In the genomic region with DNA sequence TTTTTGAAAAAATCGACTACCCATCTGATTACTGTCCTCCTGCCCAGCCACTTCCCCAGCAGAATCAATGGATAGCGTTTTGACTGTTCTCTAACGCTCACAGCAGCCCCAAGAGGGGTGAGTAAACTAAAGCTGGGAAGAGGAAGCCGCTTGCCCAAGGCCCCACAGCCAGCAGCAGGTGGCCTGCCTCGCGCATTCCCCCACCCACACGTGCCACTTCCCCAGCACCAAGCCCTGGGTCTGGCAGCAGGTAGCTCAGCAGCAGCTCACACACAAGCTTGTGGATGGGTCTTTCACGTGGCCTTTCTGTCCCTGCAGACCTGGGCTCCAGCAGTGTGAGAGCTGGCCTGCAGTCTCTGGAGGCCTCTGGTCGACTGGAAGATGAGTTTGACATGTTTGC, we compare ENCODE assay signal across 10 cellular contexts.
DNase-seq lines count a peak whose midpoint lies in the region; ATAC-seq lines count a peak whose summit lies in the region.
"Had no signal": no experiment of that assay in that cellular context is flagged by ENCODE, and none has a peak within 500 bp of the region (broad histone marks: within the 10 kb centered on the region; RNA-seq: fewer than 3 reads in every experiment).

No MANE protein-coding gene starts in this region.

- DNase-seq in stimulated activated CD4-positive, alpha-beta T cell treated with anti-CD3 and anti-CD28 coated beads, Interleukin-12 subunit alpha, Interleukin-12 subunit beta, amount 100 ng/mL, for 4 hours: peak; percentile 28
- no peak for DNase-seq in stimulated activated CD4-positive, alpha-beta T cell treated with anti-CD3 and anti-CD28 coated beads, Interleukin-2, amount 100 ng/mL, for 48 hours
- DNase-seq in NOMO-1 (lab: John Stamatoyannopoulos, UW; ENCODE audit: unreplicated experiment in 2 of 2): peak; percentile 37 to 65
- DNase-seq in activated naive CD8-positive, alpha-beta T cell treated with anti-CD3 and anti-CD28 coated beads, Interleukin-2, amount 50 U/mL, for 24 hours: peak; percentile 36
- DNase-seq in stimulated activated naive CD8-positive, alpha-beta T cell treated with anti-CD3 and anti-CD28 coated beads, Interleukin-15, amount 100 ng/mL, for 72 hours: peak in 1 of 2 donors; percentile 23
- DNase-seq in GM03348 (ENCODE audit: low spot score): no peak
- DNase-seq in NCI-H2171 (lab: John Stamatoyannopoulos, UW): no peak
- DNase-seq: cerebellar nuclear complex, NCI-H1092 had no signal

- H3K27me3 Mint-ChIP-seq in activated naive CD8-positive, alpha-beta T cell treated with anti-CD3 and anti-CD28 coated beads, Interleukin-2, amount 50 U/mL, for 24 hours: no peaks in the 10 kb centered on the region
- H3K27me3 Mint-ChIP-seq in stimulated activated naive CD8-positive, alpha-beta T cell treated with anti-CD3 and anti-CD28 coated beads, Interleukin-15, amount 100 ng/mL, for 72 hours: no peaks in the 10 kb centered on the region

- H3K36me3 Mint-ChIP-seq in activated naive CD8-positive, alpha-beta T cell treated with anti-CD3 and anti-CD28 coated beads, Interleukin-2, amount 50 U/mL, for 24 hours (ENCODE audit: low read depth): peaks cover 3% of the 10 kb centered on the region

- peak; percentile 47 for ATAC-seq in activated naive CD8-positive, alpha-beta T cell treated with anti-CD3 and anti-CD28 coated beads, Interleukin-2, amount 50 U/mL, for 24 hours
- ATAC-seq in stimulated activated naive CD8-positive, alpha-beta T cell treated with anti-CD3 and anti-CD28 coated beads, Interleukin-15, amount 100 ng/mL, for 72 hours: peak; percentile 59
- no peak for ATAC-seq in HG03378 (IDR thresholded peaks at IDR 0.05; ENCODE audit: unreplicated experiment)

- H3K9me3 Mint-ChIP-seq in activated naive CD8-positive, alpha-beta T cell treated with anti-CD3 and anti-CD28 coated beads, Interleukin-2, amount 50 U/mL, for 24 hours: no peaks in the 10 kb centered on the region
- no peaks in the 10 kb centered on the region for H3K9me3 Mint-ChIP-seq in stimulated activated naive CD8-positive, alpha-beta T cell treated with anti-CD3 and anti-CD28 coated beads, Interleukin-15, amount 100 ng/mL, for 72 hours

- peaks cover 35% of the 10 kb centered on the region for H3K4me1 Mint-ChIP-seq in activated naive CD8-positive, alpha-beta T cell treated with anti-CD3 and anti-CD28 coated beads, Interleukin-2, amount 50 U/mL, for 24 hours
- H3K4me1 Mint-ChIP-seq in stimulated activated naive CD8-positive, alpha-beta T cell treated with anti-CD3 and anti-CD28 coated beads, Interleukin-15, amount 100 ng/mL, for 72 hours: peaks cover 45% of the 10 kb centered on the region

- H3K27ac Mint-ChIP-seq in activated naive CD8-positive, alpha-beta T cell treated with anti-CD3 and anti-CD28 coated beads, Interleukin-2, amount 50 U/mL, for 24 hours: peak overlapping the region; percentile 16
- peak overlapping the region; percentile 44 to 48 for H3K27ac Mint-ChIP-seq in stimulated activated naive CD8-positive, alpha-beta T cell treated with anti-CD3 and anti-CD28 coated beads, Interleukin-15, amount 100 ng/mL, for 72 hours

- no peak overlapping the region for H3K4me3 Mint-ChIP-seq in activated naive CD8-positive, alpha-beta T cell treated with anti-CD3 and anti-CD28 coated beads, Interleukin-2, amount 50 U/mL, for 24 hours
- peak overlapping the region in 1 of 2 donors; percentile 31 for H3K4me3 Mint-ChIP-seq in stimulated activated naive CD8-positive, alpha-beta T cell treated with anti-CD3 and anti-CD28 coated beads, Interleukin-15, amount 100 ng/mL, for 72 hours

Comparison
In these comparisons a context has a peak if more than half of its experiments do, and no peak if none do; other contexts are left out.
1. DNase-seq: peak in stimulated activated CD4-positive, alpha-beta T cell treated with anti-CD3 and anti-CD28 coated beads, Interleukin-12 subunit alpha, Interleukin-12 subunit beta, amount 100 ng/mL, for 4 hours (single experiment), NOMO-1 (2 of 2) and activated naive CD8-positive, alpha-beta T cell treated with anti-CD3 and anti-CD28 coated beads, Interleukin-2, amount 50 U/mL, for 24 hours (single experiment); none in stimulated activated CD4-positive, alpha-beta T cell treated with anti-CD3 and anti-CD28 coated beads, Interleukin-2, amount 100 ng/mL, for 48 hours (0 of 2), GM03348 (single experiment) and NCI-H2171 (single experiment).